8 cellular contexts compared by ENCODE assay signal in genomic region chr15:37102315-37103021, GRCh38. TPM values are rescaled to one million over a fixed set of nuclear protein-coding genes. Genes with fewer than 3 reads are reported as not detected.
DNase-seq lines count a peak whose midpoint lies in the region; ATAC-seq, FAIRE-seq and TF ChIP-seq lines count a peak whose summit lies in the region.

No MANE protein-coding gene starts in this region.

- TF ChIP-seq CTCF in MM.1S (IDR thresholded peaks at IDR 0.05; ENCODE audit: low read length) (no peak), chondrocyte (IDR thresholded peaks at IDR 0.05) (peak; percentile 6)

- no peaks in the 10 kb centered on the region for H3K79me2 ChIP-seq in MM.1S (ENCODE audit: low read length)

- H3K9me2 ChIP-seq in MM.1S (replicated peaks; ENCODE audit: insufficient read depth, low read length): no peaks in the 10 kb centered on the region

- no peaks in the 10 kb centered on the region for H3K9me3 Mint-ChIP-seq in chondrocyte (ENCODE audit: low read depth)
- peaks cover 6% of the 10 kb centered on the region for H3K9me3 Mint-ChIP-seq in natural killer cell treated with Interleukin-12 subunit alpha and Interleukin-12 subunit beta and Interleukin-15 and Interleukin-18, amount 100 ng/mL, for 72 hours
- peaks cover 6% of the 10 kb centered on the region for H3K9me3 Mint-ChIP-seq in activated T-helper 17 cell treated with anti-CD3 and anti-CD28 coated beads, Interleukin-2, amount 50 U/mL, for 72 hours

- no peak for TF ChIP-seq POLR2A in GM12892 (IDR thresholded peaks at IDR 0.05; ENCODE audit: low read depth, low read length)

- peaks cover 10% of the 10 kb centered on the region for H3K36me3 Mint-ChIP-seq in chondrocyte (ENCODE audit: low read depth)
- H3K36me3 Mint-ChIP-seq in natural killer cell treated with Interleukin-12 subunit alpha and Interleukin-12 subunit beta and Interleukin-15 and Interleukin-18, amount 100 ng/mL, for 72 hours: peaks cover 20% of the 10 kb centered on the region
- peaks cover 35% of the 10 kb centered on the region for H3K36me3 Mint-ChIP-seq in activated T-helper 17 cell treated with anti-CD3 and anti-CD28 coated beads, Interleukin-2, amount 50 U/mL, for 72 hours (ENCODE audit: low read depth)

- DNase-seq in Caki2 (ENCODE audit: low read depth) (peak; percentile 45), MM.1S (no peak), chondrocyte (ENCODE audit: low spot score) (no peak), GM12892 (ENCODE audit: insufficient read length) (no peak), mesenteric fat pad (ENCODE audit: low spot score) (no peak), superior temporal gyrus (ENCODE audit: extremely low spot score) (no peak)
- no peak for DNase-seq in natural killer cell treated with Interleukin-12 subunit alpha and Interleukin-12 subunit beta and Interleukin-15 and Interleukin-18, amount 100 ng/mL, for 72 hours (ENCODE audit: low spot score)

- no peaks in the 10 kb centered on the region for H3K4me1 ChIP-seq in MM.1S (ENCODE audit: low read length)

- in situ Hi-C loops in Caki2 (cut with HindIII; ENCODE audit: low pct_unique_long_range_greater_than_20kb, low sequenced_read_pairs): no loop called here

- no peaks in the 10 kb centered on the region for H4K20me1 ChIP-seq in MM.1S (ENCODE audit: insufficient read depth, low read length)

- H3K4me1 Mint-ChIP-seq in chondrocyte (ENCODE audit: low read depth): peaks cover 21% of the 10 kb centered on the region
- peaks cover 28 to 30% of the 10 kb centered on the region in 2 donors for H3K4me1 Mint-ChIP-seq in natural killer cell treated with Interleukin-12 subunit alpha and Interleukin-12 subunit beta and Interleukin-15 and Interleukin-18, amount 100 ng/mL, for 72 hours (ENCODE audit: low read depth in 2 of 2)
- peaks cover 20% of the 10 kb centered on the region for H3K4me1 Mint-ChIP-seq in activated T-helper 17 cell treated with anti-CD3 and anti-CD28 coated beads, Interleukin-2, amount 50 U/mL, for 72 hours

- no peaks in the 10 kb centered on the region for H3K36me3 ChIP-seq in MM.1S (replicated peaks; ENCODE audit: insufficient read depth, low read length)

- H3K27me3 Mint-ChIP-seq in chondrocyte (ENCODE audit: low read depth): peaks cover 41% of the 10 kb centered on the region
- H3K27me3 Mint-ChIP-seq in natural killer cell treated with Interleukin-12 subunit alpha and Interleukin-12 subunit beta and Interleukin-15 and Interleukin-18, amount 100 ng/mL, for 72 hours: peaks cover 53 to 83% of the 10 kb centered on the region in 2 donors
- H3K27me3 Mint-ChIP-seq in activated T-helper 17 cell treated with anti-CD3 and anti-CD28 coated beads, Interleukin-2, amount 50 U/mL, for 72 hours: peaks cover 71% of the 10 kb centered on the region

- H3K27ac Mint-ChIP-seq in chondrocyte (ENCODE audit: unreplicated experiment): peak overlapping the region; percentile 90
- no peak overlapping the region for H3K27ac Mint-ChIP-seq in natural killer cell treated with Interleukin-12 subunit alpha and Interleukin-12 subunit beta and Interleukin-15 and Interleukin-18, amount 100 ng/mL, for 72 hours
- no peak overlapping the region for H3K27ac Mint-ChIP-seq in activated T-helper 17 cell treated with anti-CD3 and anti-CD28 coated beads, Interleukin-2, amount 50 U/mL, for 72 hours

- peak overlapping the region; percentile 99 for H3K4me3 Mint-ChIP-seq in chondrocyte (ENCODE audit: unreplicated experiment)
- peak overlapping the region; percentile 19 for H3K4me3 Mint-ChIP-seq in natural killer cell treated with Interleukin-12 subunit alpha and Interleukin-12 subunit beta and Interleukin-15 and Interleukin-18, amount 100 ng/mL, for 72 hours
- H3K4me3 Mint-ChIP-seq in activated T-helper 17 cell treated with anti-CD3 and anti-CD28 coated beads, Interleukin-2, amount 50 U/mL, for 72 hours: no peak overlapping the region

- no peak for FAIRE-seq in GM12892 (lab: Jason Lieb, UNC)

- ATAC-seq in natural killer cell treated with Interleukin-12 subunit alpha and Interleukin-12 subunit beta and Interleukin-15 and Interleukin-18, amount 100 ng/mL, for 72 hours: no peak
- ATAC-seq in activated T-helper 17 cell treated with anti-CD3 and anti-CD28 coated beads, Interleukin-2, amount 50 U/mL, for 72 hours (replicated peaks): no peak

- H3K4me2 ChIP-seq in MM.1S (ENCODE audit: low read depth, low read length): peak overlapping the region; percentile 90

- peak overlapping the region; percentile 67 for H3K4me3 ChIP-seq in MM.1S (ENCODE audit: low read length)

- no peaks in the 10 kb centered on the region for H3K27me3 ChIP-seq in MM.1S (replicated peaks; ENCODE audit: insufficient read depth, low read length)

- peak overlapping the region; percentile 60 for H2AFZ ChIP-seq in MM.1S (ENCODE audit: low read length)

- H3K27ac ChIP-seq in MM.1S (ENCODE audit: low read length): no peak overlapping the region

- peaks cover 15% of the 10 kb centered on the region; the same call in 1 of the 2 replicates for H3F3A ChIP-seq in MM.1S (ENCODE audit: insufficient read depth, low read length)

- H3K9ac ChIP-seq in MM.1S (ENCODE audit: low read length): no peak overlapping the region

- H3K9me3 ChIP-seq in MM.1S (replicated peaks; ENCODE audit: insufficient read depth, low read length): no peaks in the 10 kb centered on the region

RNA-seq across cellular contexts. Expression of gene MEIS2, which starts 2.1 kb away (rescaled TPM):
- 22.0 and 36.9 TPM in 2 replicates for total RNA-seq in Caki2 (2014; rRNA removed; shearing (Covaris generic); ENCODE audit: low replicate concordance)
- 28.3 to 76.9 TPM (median 30.2 TPM) in 3 replicates for total RNA-seq in chondrocyte
- total RNA-seq in natural killer cell treated with Interleukin-12 subunit alpha and Interleukin-12 subunit beta and Interleukin-15 and Interleukin-18, amount 100 ng/mL, for 72 hours: under 1 TPM in 1 of 2 donors, not detected in 1; 0.26 TPM
- not detected for total RNA-seq in activated T-helper 17 cell treated with anti-CD3 and anti-CD28 coated beads, Interleukin-2, amount 50 U/mL, for 72 hours
- 18.5 TPM for polyA plus RNA-seq in GM12892 (2012; ENCODE audit: missing spikeins)
- 21.5 TPM for total RNA-seq in mesenteric fat pad

Comparison
In these comparisons a context has a peak if more than half of its experiments do, and no peak if none do; other contexts are left out.
1. RNA of gene MEIS2, which starts 2.1 kb away (total RNA-seq): 28.3 to 76.9 TPM in chondrocyte, 22.0 to 36.9 TPM in Caki2 and 21.5 TPM in mesenteric fat pad (single experiment); 0.26 TPM in natural killer cell treated with Interleukin-12 subunit alpha and Interleukin-12 subunit beta and Interleukin-15 and Interleukin-18, amount 100 ng/mL, for 72 hours and not detected in activated T-helper 17 cell treated with anti-CD3 and anti-CD28 coated beads, Interleukin-2, amount 50 U/mL, for 72 hours; every median in the first group is over 10 times any median in the second.